Comparison of ENCODE assay signal across 21 cellular contexts in the genomic region with DNA sequence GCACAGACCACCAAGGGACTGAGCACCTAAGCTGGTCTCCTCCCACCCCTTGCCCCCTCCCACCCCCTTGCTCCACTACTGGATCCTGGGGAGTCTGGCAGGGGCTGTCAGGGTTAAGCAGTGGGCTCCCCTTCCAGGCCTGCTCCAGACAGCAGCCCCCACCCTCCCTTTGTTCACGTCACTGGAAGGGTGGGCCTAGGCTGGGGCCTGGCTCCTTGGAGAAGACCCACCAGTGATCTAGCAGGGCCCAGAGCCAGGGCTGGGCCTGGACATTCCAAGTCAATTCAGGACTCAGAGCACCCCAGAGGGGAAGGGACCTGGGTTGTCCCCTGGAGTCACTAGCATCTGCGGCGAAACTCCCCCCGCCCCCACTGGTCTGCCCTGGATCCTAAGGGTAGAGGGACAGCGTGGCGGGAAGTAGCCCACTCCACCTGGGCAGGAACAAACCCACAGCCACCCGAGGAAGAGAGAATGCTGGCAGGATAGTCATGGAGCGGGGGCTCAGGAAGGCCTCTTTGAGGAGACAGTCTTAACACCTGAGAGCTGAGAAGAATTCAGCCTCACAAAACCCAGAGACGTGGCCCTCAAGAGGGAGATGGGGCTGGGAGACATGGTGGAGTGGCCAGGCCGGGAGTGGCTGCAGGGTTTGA. TPM values are rescaled to one million over a fixed set of nuclear protein-coding genes. Genes with fewer than 3 reads are reported as not detected.
DNase-seq lines count a peak whose midpoint lies in the region; ATAC-seq and TF ChIP-seq lines count a peak whose summit lies in the region.
"Had no signal": no experiment of that assay in that cellular context is flagged by ENCODE, and none has a peak within 500 bp of the region (broad histone marks: within the 10 kb centered on the region; RNA-seq: fewer than 3 reads in every experiment).

No MANE protein-coding gene starts in this region.

- H3K23ac ChIP-seq in neuronal stem cell (ENCODE audit: low read depth, low read length, poor library complexity), result no peak overlapping the region

- no peak for ATAC-seq in GM19324 (IDR thresholded peaks at IDR 0.05; ENCODE audit: low FRiP score, unreplicated experiment)
- no peak for ATAC-seq in HG02571 (IDR thresholded peaks at IDR 0.05; ENCODE audit: unreplicated experiment)
- ATAC-seq in gastroesophageal sphincter, result no peak

- no peaks in the 10 kb centered on the region for H3K36me3 Mint-ChIP-seq in Caco-2 (ENCODE audit: insufficient read depth, unreplicated experiment)

- H3K27ac Mint-ChIP-seq in Caco-2 (ENCODE audit: unreplicated experiment), result peak overlapping the region; percentile 99
- H3K27ac Mint-ChIP-seq: activated CD4-positive, alpha-beta T cell treated with anti-CD3 and anti-CD28 coated beads, Interleukin-2, amount 10 ng/mL, durations not matched to agents 7 days and 5 days; activated T-cell treated with anti-CD3 and anti-CD28 coated beads, Interleukin-2, amount 50 U/mL, for 24 hours; T-helper 2 cell treated with Interferon-gamma antibody and Interleukin-4, amounts not matched to agents 5 μg/mL and 100 μg/mL, for 36 hours had no signal

- H3K27ac ChIP-seq in iPS-20b (ENCODE audit: low read length) (no peak overlapping the region), neuronal stem cell (replicated peaks; ENCODE audit: low read length) (no peak overlapping the region), gastroesophageal sphincter (no peak overlapping the region)
- H3K27ac ChIP-seq: breast epithelium had no signal

- peak overlapping the region; percentile 68 for H3K4ac ChIP-seq in neuronal stem cell (ENCODE audit: low read length)

- no peak overlapping the region for H3K4me2 ChIP-seq in neuronal stem cell (ENCODE audit: insufficient read depth, low read length, poor library complexity, severe bottlenecking)

- intact Hi-C loops in Caco-2 (cut with micrococcal nuclease; ENCODE audit: unreplicated experiment), result no loop called here

- no CpG with 5 or more reads among the region's 10 CpGs for WGBS in neuronal stem cell (ENCODE audit: extremely low coverage in 2 of 2, insufficient read length in 2 of 2, insufficient replicate concordance in 1 of 2), 2 donors
- WGBS in gastroesophageal sphincter (ENCODE audit: low coverage in 1 of 2), 2 donors, result no CpG with 5 or more reads among the region's 10 CpGs

- no peaks in the 10 kb centered on the region for H3K27me3 Mint-ChIP-seq in Caco-2 (ENCODE audit: insufficient read depth, unreplicated experiment)

- H3K27me3 ChIP-seq in Caco-2 (replicated peaks; ENCODE audit: control insufficient read depth, insufficient read depth, low read length), result no peaks in the 10 kb centered on the region
- H3K27me3 ChIP-seq in NT2/D1 (ENCODE audit: insufficient read depth, insufficient read length), result no peaks in the 10 kb centered on the region
- H3K27me3 ChIP-seq in iPS-20b (ENCODE audit: insufficient read depth, low read length), result peaks cover 25% of the 10 kb centered on the region
- no peaks in the 10 kb centered on the region for H3K27me3 ChIP-seq in neuronal stem cell (ENCODE audit: control insufficient read depth in 3 of 3, insufficient read depth in 3 of 3, low read depth in 1 of 3, low read length in 3 of 3)
- no peaks in the 10 kb centered on the region for H3K27me3 ChIP-seq in gastroesophageal sphincter
- H3K27me3 ChIP-seq: breast epithelium had no signal

- H3K4me3 ChIP-seq in Caco-2 (ENCODE audit: low read depth, low read length) (no peak overlapping the region), NT2/D1 (ENCODE audit: insufficient read length, low read depth) (no peak overlapping the region), iPS-20b (ENCODE audit: low read length) (no peak overlapping the region), neuronal stem cell (ENCODE audit: low read length in 2 of 2) (no peak overlapping the region), gastroesophageal sphincter (no peak overlapping the region)
- H3K4me3 ChIP-seq: breast epithelium had no signal

- no peak overlapping the region for H3K4me3 Mint-ChIP-seq in Caco-2 (ENCODE audit: unreplicated experiment)
- H3K4me3 Mint-ChIP-seq: activated CD4-positive, alpha-beta T cell treated with anti-CD3 and anti-CD28 coated beads, Interleukin-2, amount 10 ng/mL, durations not matched to agents 7 days and 5 days; activated T-cell treated with anti-CD3 and anti-CD28 coated beads, Interleukin-2, amount 50 U/mL, for 24 hours; T-helper 2 cell treated with Interferon-gamma antibody and Interleukin-4, amounts not matched to agents 5 μg/mL and 100 μg/mL, for 36 hours had no signal

- peak overlapping the region; percentile 19 for H4K91ac ChIP-seq in neuronal stem cell (ENCODE audit: low read depth, low read length, poor library complexity)

- H2BK120ac ChIP-seq in neuronal stem cell (ENCODE audit: low read depth, low read length), result peak overlapping the region; percentile 78

- H3K4me1 ChIP-seq in Caco-2 (peaks cover 71% of the 10 kb centered on the region), NT2/D1 (ENCODE audit: insufficient read depth, insufficient read length) (peaks cover 32% of the 10 kb centered on the region), iPS-20b (ENCODE audit: insufficient read depth, low read length) (peaks cover 44% of the 10 kb centered on the region), neuronal stem cell (ENCODE audit: control insufficient read depth in 2 of 2, insufficient read depth in 1 of 2, low read depth in 1 of 2, low read length in 2 of 2) (peaks cover 25 to 47% of the 10 kb centered on the region in 2 donors), gastroesophageal sphincter (peaks cover 0 to 33% (median 0%) of the 10 kb centered on the region in 3 donors)
- H3K4me1 ChIP-seq: breast epithelium had no signal

- peaks cover 61% of the 10 kb centered on the region for H3K4me1 Mint-ChIP-seq in Caco-2 (ENCODE audit: low read depth, unreplicated experiment)

- H3K9me3 ChIP-seq in Caco-2 (no peaks in the 10 kb centered on the region), NT2/D1 (ENCODE audit: insufficient read depth, low read length) (no peaks in the 10 kb centered on the region), iPS-20b (ENCODE audit: insufficient read depth, low read depth, low read length) (no peaks in the 10 kb centered on the region), neuronal stem cell (replicated peaks in 1 of 2; ENCODE audit: control insufficient read depth in 2 of 2, insufficient read depth in 1 of 2, low read depth in 1 of 2, low read length in 2 of 2) (no peaks in the 10 kb centered on the region), gastroesophageal sphincter (no peaks in the 10 kb centered on the region)
- H3K9me3 ChIP-seq: breast epithelium had no signal

- TF ChIP-seq CTCF in Caco-2 (IDR thresholded peaks at IDR 0.05; ENCODE audit: insufficient read depth in 1 of 2, low read depth in 1 of 2, low read length in 1 of 2, severe bottlenecking in 1 of 2, unreplicated experiment in 1 of 2) (no peak), gastroesophageal sphincter (IDR thresholded peaks at IDR 0.05) (no peak)

- POLR2A ChIA-PET in Caco-2 (lab: Charles Lee), result no interaction called here

- no peak overlapping the region for H4K8ac ChIP-seq in neuronal stem cell (ENCODE audit: low read depth, low read length)

- H3K9ac ChIP-seq in NT2/D1 (ENCODE audit: insufficient read length, low read depth), result peak overlapping the region; percentile 64
- H3K9ac ChIP-seq in iPS-20b (ENCODE audit: low read depth, low read length), result peak overlapping the region; percentile 45; the same call in 1 of the 2 replicates
- no peak overlapping the region for H3K9ac ChIP-seq in neuronal stem cell (ENCODE audit: low read depth, low read length, poor library complexity)

- peak overlapping the region; percentile 90 for H3K18ac ChIP-seq in neuronal stem cell (ENCODE audit: low read length)

- no peak for TF ChIP-seq EP300 in gastroesophageal sphincter (IDR thresholded peaks at IDR 0.05)

- TF ChIP-seq POLR2A in gastroesophageal sphincter (IDR thresholded peaks at IDR 0.05), result no peak

- H3K79me1 ChIP-seq in neuronal stem cell (ENCODE audit: low read depth, low read length), result no peaks in the 10 kb centered on the region

- CTCF ChIA-PET in Caco-2 (lab: Charles Lee), result no interaction called here

- no peak overlapping the region for H3K14ac ChIP-seq in neuronal stem cell (ENCODE audit: low read length)

- H2BK15ac ChIP-seq in neuronal stem cell (ENCODE audit: low read length), result peak overlapping the region; percentile 100

- peak overlapping the region; percentile 70 for H2BK5ac ChIP-seq in neuronal stem cell (ENCODE audit: low read length)

- peak overlapping the region; percentile 77 for H2BK12ac ChIP-seq in neuronal stem cell (ENCODE audit: low read length)

- no peaks in the 10 kb centered on the region for H3K9me3 Mint-ChIP-seq in Caco-2 (ENCODE audit: unreplicated experiment)
- H3K9me3 Mint-ChIP-seq: activated CD4-positive, alpha-beta T cell treated with anti-CD3 and anti-CD28 coated beads, Interleukin-2, amount 10 ng/mL, durations not matched to agents 7 days and 5 days; activated T-cell treated with anti-CD3 and anti-CD28 coated beads, Interleukin-2, amount 50 U/mL, for 24 hours; T-helper 2 cell treated with Interferon-gamma antibody and Interleukin-4, amounts not matched to agents 5 μg/mL and 100 μg/mL, for 36 hours had no signal

- DNase-seq in Caco-2 (peak in 1 of 2 experiments; percentile 34), NT2/D1 (ENCODE audit: low read depth, low spot score) (no peak), neuronal stem cell (ENCODE audit: low spot score) (no peak), amniotic stem cell (lab: John Stamatoyannopoulos, UW) (no peak)
- DNase-seq: activated CD4-positive, alpha-beta T cell treated with anti-CD3 and anti-CD28 coated beads, Interleukin-2, amount 10 ng/mL, durations not matched to agents 7 days and 5 days; activated T-cell treated with anti-CD3 and anti-CD28 coated beads, Interleukin-2, amount 50 U/mL, for 24 hours; AML-193; effector CD4-positive, alpha-beta T cell; hypothalamus; NCI-H187; NCI-H446 treated with DMSO at 0.1 percent for 48 hours; SIG-M5; stimulated activated CD4-positive, alpha-beta T cell treated with anti-CD3 and anti-CD28 coated beads, Interleukin-2, amount 100 ng/mL, for 24 hours had no signal

- H3K36me3 ChIP-seq in Caco-2 (ENCODE audit: control insufficient read depth, insufficient read depth, low read length), result no peaks in the 10 kb centered on the region
- peaks cover 19% of the 10 kb centered on the region for H3K36me3 ChIP-seq in NT2/D1 (ENCODE audit: insufficient read depth, insufficient read length, low read length)
- no peaks in the 10 kb centered on the region; the same call in 1 of the 2 replicates for H3K36me3 ChIP-seq in iPS-20b (ENCODE audit: insufficient read depth, low read depth, low read length)
- H3K36me3 ChIP-seq in neuronal stem cell (replicated peaks in 1 of 2; ENCODE audit: control insufficient read depth in 2 of 2, insufficient read depth in 2 of 2, low read length in 2 of 2), result no peaks in the 10 kb centered on the region
- no peaks in the 10 kb centered on the region for H3K36me3 ChIP-seq in gastroesophageal sphincter
- H3K36me3 ChIP-seq: breast epithelium had no signal

- peak overlapping the region; percentile 100 for H2AK5ac ChIP-seq in neuronal stem cell (ENCODE audit: low read depth, low read length)

- peak overlapping the region; percentile 88 for H2AFZ ChIP-seq in neuronal stem cell (ENCODE audit: low read length)

- BruUV-seq in Caco-2 (replicated peaks; lab: Mats Ljungman, UMichigan), result no TSS peak

RNA-seq across cellular contexts. Expression of a gene that starts 45.8 kb away (rescaled TPM):
- total RNA-seq in Caco-2 (2022) (not detected in 2 replicates), gastroesophageal sphincter (not detected)
- polyA plus RNA-seq in neuronal stem cell (2013, experiment 1 of 2), result not detected
- not detected for polyA plus RNA-seq in neuronal stem cell (2013, experiment 2 of 2)
- total RNA-seq: activated CD4-positive, alpha-beta T cell treated with anti-CD3 and anti-CD28 coated beads, Interleukin-2, amount 10 ng/mL, durations not matched to agents 7 days and 5 days; breast epithelium had no signal
- polyA plus RNA-seq: liver, neural cell had no signal
